ENCODE assay signal across 12 cellular contexts in the genomic region with DNA sequence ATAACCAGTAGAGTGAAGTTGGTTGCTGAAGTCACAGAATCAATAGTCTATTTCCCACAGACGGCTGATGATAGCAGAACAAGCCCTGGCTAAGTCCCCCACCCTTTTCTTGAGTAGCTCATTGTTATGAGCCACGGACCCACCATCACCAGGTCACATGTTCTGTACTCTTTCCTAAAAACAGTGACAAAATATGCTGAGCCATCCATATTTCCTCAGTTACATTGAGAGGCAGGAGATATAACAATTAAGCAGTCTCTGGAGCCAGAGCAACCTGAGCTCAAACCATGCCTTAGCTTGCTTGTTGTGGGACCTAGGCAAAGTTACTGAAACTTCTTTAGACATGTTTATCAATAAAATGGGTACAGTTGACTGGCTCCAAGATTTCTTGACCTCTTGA. TPM values are rescaled to one million over a fixed set of nuclear protein-coding genes. Genes with fewer than 3 reads are reported as not detected.
"Had no signal": no experiment of that assay in that cellular context is flagged by ENCODE, and none has a peak within 500 bp of the region (broad histone marks: within the 10 kb centered on the region; RNA-seq: fewer than 3 reads in every experiment).

No MANE protein-coding gene starts in this region.

- H2AFZ ChIP-seq: GM23248, GM23338 had no signal

- FAIRE-seq: H1, H54 had no signal

- H3K4me3 ChIP-seq: GM23248, GM23338, HAP-1 had no signal

- DNase-seq: GM23248, GOT3, H7, H9, HCEC 1CT, HFFc6 had no signal

- H3K4me2 ChIP-seq: GM23338 had no signal

- H3K9ac ChIP-seq: GM23248 had no signal

- H3K27ac ChIP-seq: GM23248 had no signal

- H3K9me3 ChIP-seq: HAP-1 had no signal

- ATAC-seq: GM23338, HCT116 had no signal

RNA-seq across cellular contexts. Expression of gene NOX1, which starts 56.8 kb away (rescaled TPM):
- total RNA-seq: GM23248, GM23338, H1, H4, H7, H9, HFFc6 had no signal
- polyA plus RNA-seq: H1 had no signal
